Comparison of ENCODE assay signal across 1 cellular context in the genomic region with DNA sequence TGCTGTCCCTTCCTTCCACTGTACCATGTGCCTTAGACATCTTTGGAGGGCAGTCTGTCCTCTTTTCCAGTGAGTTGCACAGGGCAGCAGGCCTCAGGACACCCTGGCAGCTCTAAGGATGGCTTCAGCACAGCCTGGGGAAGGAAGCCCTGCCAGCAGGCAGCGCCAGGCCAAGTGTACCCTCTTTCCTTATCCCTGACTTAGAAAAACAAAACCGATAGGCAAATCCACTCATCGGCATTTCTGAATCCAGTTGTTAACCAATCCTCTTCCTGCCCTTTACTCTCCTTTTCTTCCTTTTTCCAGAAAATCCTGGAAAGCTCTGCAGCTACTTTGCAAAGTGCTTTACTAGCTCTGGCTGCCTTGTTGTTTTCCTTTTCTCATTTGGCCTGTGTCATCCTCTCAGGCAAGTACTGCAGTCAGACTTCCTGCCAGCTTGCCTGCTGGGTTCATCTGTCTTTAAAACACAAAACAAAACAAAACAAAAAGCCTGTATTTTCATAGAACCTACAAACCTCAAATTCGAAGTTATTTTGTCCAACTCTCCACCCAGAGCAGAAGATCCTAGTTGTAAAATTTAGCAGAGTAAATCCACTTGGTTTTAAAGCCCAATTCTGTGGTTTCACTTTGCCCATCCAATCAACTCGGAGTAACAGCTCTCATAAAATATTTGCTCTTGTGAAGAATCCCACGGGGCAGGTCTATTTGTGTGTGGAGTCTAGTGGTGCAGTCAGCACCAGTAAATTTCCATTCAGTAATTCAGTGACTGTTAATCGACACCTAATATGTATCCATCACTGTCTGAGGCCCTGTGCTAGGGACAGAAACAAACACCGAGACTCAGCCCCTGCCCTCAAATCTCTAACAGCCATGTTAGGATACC.
A peak's percentile ranks its signal among the peaks of the same experiment; 100 is the strongest.
TF ChIP-seq lines count a peak whose summit lies in the region.

No MANE protein-coding gene starts in this region.

TF ChIP-seq in HepG2, 621 proteins besides CTCF, POLR2A, EP300 and RAD21 (continued from another document and continues in another):
- TF ChIP-seq ZBTB43 (CRISPR knock-in tag; conservative IDR thresholded peaks at IDR 0.05) (no peak), BRCA1 (CRISPR knock-in tag; IDR thresholded peaks at IDR 0.05) (no peak), ZNF274 (CRISPR knock-in tag; IDR thresholded peaks at IDR 0.05) (no peak; the same call in 1 of the 2 replicates), ZNF12 (CRISPR knock-in tag; IDR thresholded peaks at IDR 0.05) (no peak; the same call in 1 of the 2 replicates), HBP1 (CRISPR knock-in tag; IDR thresholded peaks at IDR 0.05; ENCODE audit: low read depth) (0 out of 2 replicates have a peak, but pooled peaks have one; percentile 46), CSRNP1 (CRISPR knock-in tag; IDR thresholded peaks at IDR 0.05) (no peak), NFIB (CRISPR knock-in tag; IDR thresholded peaks at IDR 0.05; ENCODE audit: borderline replicate concordance) (no peak), GRHL1 (CRISPR knock-in tag; conservative IDR thresholded peaks at IDR 0.05) (no peak), ZBTB1 (CRISPR knock-in tag; IDR thresholded peaks at IDR 0.05; ENCODE audit: borderline replicate concordance) (no peak), MAFG (CRISPR knock-in tag; IDR thresholded peaks at IDR 0.05) (no peak), HNF4G (IDR thresholded peaks at IDR 0.05; ENCODE audit: borderline replicate concordance, low read depth, low read length) (no peak), HNF4G (CRISPR knock-in tag; IDR thresholded peaks at IDR 0.05; ENCODE audit: borderline replicate concordance, low read depth) (no peak), SOX13 (IDR thresholded peaks at IDR 0.05) (no peak), SOX13 (CRISPR knock-in tag; conservative IDR thresholded peaks at IDR 0.05 in 1 of 2, IDR thresholded peaks at IDR 0.05 in 1 of 2) (peak in 1 of 2 experiments; percentile 8; a peak in 1 of 4 replicates), ZBTB20 (CRISPR knock-in tag; IDR thresholded peaks at IDR 0.05; ENCODE audit: borderline replicate concordance, low read depth) (0 out of 2 replicates have a peak, but pooled peaks have one; percentile 20), RBM39 (IDR thresholded peaks at IDR 0.05; ENCODE audit: low read depth, low read length, poor library complexity, severe bottlenecking) (no peak), ZNF552 (CRISPR knock-in tag; IDR thresholded peaks at IDR 0.05; ENCODE audit: borderline replicate concordance) (no peak), ATF1 (CRISPR knock-in tag; IDR thresholded peaks at IDR 0.05) (peak; percentile 58; the same call in 1 of the 2 replicates), ETS1 (CRISPR knock-in tag; IDR thresholded peaks at IDR 0.05) (no peak), HOXA3 (CRISPR knock-in tag; IDR thresholded peaks at IDR 0.05) (no peak; the same call in 1 of the 2 replicates), SPEN (CRISPR knock-in tag; IDR thresholded peaks at IDR 0.05; ENCODE audit: low read depth) (peak; percentile 26; the same call in 1 of the 2 replicates), HCFC1 (IDR thresholded peaks at IDR 0.05; ENCODE audit: low read depth, low read length) (no peak), KAT7 (CRISPR knock-in tag; IDR thresholded peaks at IDR 0.05; ENCODE audit: borderline replicate concordance) (peak; percentile 59; the same call in 1 of the 2 replicates), ZC3H13 (CRISPR knock-in tag; IDR thresholded peaks at IDR 0.05) (no peak), RXRB (CRISPR knock-in tag; IDR thresholded peaks at IDR 0.05; ENCODE audit: borderline replicate concordance) (peak; percentile 64), ZBTB14 (CRISPR knock-in tag; IDR thresholded peaks at IDR 0.05) (no peak), SIN3A (IDR thresholded peaks at IDR 0.05; ENCODE audit: borderline replicate concordance, low read depth, low read length) (0 out of 2 replicates have a peak, but pooled peaks have one; percentile 41), RFX3 (CRISPR knock-in tag; IDR thresholded peaks at IDR 0.05) (no peak)
- TF ChIP-seq, protein P1, sequence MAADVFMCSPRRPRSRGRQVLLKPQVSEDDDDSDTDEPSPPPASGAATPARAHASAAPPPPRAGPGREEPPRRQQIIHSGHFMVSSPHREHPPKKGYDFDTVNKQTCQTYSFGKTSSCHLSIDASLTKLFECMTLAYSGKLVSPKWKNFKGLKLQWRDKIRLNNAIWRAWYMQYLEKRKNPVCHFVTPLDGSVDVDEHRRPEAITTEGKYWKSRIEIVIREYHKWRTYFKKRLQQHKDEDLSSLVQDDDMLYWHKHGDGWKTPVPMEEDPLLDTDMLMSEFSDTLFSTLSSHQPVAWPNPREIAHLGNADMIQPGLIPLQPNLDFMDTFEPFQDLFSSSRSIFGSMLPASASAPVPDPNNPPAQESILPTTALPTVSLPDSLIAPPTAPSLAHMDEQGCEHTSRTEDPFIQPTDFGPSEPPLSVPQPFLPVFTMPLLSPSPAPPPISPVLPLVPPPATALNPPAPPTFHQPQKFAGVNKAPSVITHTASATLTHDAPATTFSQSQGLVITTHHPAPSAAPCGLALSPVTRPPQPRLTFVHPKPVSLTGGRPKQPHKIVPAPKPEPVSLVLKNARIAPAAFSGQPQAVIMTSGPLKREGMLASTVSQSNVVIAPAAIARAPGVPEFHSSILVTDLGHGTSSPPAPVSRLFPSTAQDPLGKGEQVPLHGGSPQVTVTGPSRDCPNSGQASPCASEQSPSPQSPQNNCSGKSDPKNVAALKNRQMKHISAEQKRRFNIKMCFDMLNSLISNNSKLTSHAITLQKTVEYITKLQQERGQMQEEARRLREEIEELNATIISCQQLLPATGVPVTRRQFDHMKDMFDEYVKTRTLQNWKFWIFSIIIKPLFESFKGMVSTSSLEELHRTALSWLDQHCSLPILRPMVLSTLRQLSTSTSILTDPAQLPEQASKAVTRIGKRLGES (CRISPR knock-in tag; IDR thresholded peaks at IDR 0.05; ENCODE audit: borderline replicate concordance) = no peak
- TF ChIP-seq, protein P2, sequence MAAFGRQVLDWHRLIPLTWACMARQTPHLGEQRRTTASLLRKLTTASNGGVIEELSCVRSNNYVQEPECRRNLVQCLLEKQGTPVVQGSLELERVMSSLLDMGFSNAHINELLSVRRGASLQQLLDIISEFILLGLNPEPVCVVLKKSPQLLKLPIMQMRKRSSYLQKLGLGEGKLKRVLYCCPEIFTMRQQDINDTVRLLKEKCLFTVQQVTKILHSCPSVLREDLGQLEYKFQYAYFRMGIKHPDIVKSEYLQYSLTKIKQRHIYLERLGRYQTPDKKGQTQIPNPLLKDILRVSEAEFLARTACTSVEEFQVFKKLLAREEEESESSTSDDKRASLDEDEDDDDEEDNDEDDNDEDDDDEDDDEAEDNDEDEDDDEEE (CRISPR knock-in tag; IDR thresholded peaks at IDR 0.05) = no peak
- TF ChIP-seq, protein P3, sequence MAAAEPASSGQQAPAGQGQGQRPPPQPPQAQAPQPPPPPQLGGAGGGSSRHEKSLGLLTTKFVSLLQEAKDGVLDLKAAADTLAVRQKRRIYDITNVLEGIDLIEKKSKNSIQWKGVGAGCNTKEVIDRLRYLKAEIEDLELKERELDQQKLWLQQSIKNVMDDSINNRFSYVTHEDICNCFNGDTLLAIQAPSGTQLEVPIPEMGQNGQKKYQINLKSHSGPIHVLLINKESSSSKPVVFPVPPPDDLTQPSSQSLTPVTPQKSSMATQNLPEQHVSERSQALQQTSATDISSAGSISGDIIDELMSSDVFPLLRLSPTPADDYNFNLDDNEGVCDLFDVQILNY (CRISPR knock-in tag; conservative IDR thresholded peaks at IDR 0.05) = no peak
- TF ChIP-seq, protein P4, sequence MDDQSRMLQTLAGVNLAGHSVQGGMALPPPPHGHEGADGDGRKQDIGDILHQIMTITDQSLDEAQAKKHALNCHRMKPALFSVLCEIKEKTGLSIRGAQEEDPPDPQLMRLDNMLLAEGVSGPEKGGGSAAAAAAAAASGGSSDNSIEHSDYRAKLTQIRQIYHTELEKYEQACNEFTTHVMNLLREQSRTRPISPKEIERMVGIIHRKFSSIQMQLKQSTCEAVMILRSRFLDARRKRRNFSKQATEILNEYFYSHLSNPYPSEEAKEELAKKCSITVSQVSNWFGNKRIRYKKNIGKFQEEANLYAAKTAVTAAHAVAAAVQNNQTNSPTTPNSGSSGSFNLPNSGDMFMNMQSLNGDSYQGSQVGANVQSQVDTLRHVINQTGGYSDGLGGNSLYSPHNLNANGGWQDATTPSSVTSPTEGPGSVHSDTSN (CRISPR knock-in tag; IDR thresholded peaks at IDR 0.05; ENCODE audit: borderline replicate concordance) = no peak
- TF ChIP-seq, protein P5, sequence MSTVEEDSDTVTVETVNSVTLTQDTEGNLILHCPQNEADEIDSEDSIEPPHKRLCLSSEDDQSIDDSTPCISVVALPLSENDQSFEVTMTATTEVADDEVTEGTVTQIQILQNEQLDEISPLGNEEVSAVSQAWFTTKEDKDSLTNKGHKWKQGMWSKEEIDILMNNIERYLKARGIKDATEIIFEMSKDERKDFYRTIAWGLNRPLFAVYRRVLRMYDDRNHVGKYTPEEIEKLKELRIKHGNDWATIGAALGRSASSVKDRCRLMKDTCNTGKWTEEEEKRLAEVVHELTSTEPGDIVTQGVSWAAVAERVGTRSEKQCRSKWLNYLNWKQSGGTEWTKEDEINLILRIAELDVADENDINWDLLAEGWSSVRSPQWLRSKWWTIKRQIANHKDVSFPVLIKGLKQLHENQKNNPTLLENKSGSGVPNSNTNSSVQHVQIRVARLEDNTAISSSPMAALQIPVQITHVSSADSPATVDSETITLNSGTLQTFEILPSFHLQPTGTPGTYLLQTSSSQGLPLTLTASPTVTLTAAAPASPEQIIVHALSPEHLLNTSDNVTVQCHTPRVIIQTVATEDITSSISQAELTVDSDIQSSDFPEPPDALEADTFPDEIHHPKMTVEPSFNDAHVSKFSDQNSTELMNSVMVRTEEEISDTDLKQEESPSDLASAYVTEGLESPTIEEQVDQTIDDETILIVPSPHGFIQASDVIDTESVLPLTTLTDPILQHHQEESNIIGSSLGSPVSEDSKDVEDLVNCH (CRISPR knock-in tag; IDR thresholded peaks at IDR 0.05) = no peak
- TF ChIP-seq, protein P6, sequence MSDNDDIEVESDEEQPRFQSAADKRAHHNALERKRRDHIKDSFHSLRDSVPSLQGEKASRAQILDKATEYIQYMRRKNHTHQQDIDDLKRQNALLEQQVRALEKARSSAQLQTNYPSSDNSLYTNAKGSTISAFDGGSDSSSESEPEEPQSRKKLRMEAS (IDR thresholded peaks at IDR 0.05) = peak; percentile 16; the same call in 1 of the 2 replicates
